Comparison of ENCODE assay signal across 31 cellular contexts in the genomic region with DNA sequence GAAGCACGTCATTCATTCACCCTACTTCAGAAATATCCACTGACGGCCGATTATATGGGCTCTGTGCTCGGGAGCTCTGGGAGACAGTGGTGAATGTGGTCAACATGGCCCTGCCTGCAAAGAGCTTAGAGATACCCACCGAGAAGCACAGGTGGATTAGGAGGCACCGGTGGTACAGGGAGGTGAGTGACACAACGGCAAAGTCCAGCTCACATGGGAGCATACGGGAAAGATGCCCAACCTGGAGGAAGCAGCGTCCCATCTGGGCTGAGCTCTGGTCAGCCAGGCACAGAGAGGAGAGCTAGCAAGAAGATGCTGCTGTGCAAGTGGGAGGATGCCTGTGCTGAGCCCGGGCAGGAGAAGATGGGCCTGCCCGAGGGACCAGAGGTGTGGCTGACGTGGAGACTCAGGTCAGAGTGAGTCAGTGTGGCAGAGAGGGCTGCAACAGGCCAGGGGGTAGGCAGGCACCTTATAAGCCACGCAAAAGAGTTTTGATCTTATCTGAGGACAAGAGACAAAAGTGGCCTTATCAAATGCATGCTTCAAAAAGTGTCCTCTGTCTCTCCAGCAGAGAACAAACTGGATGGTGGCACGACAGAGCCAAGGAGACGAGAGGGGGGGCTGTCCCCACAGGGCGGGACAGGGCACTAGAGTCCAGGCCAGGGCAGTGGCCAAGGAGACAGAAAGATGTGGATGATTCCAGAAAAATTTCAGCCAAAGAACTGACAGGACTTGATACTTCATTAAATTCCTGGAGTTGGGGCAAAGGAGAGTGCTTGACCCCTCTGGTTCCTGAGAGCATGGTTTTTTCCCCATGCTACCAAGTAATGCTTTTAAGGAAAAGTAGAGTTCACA.
DNase-seq lines count a peak whose midpoint lies in the region; ATAC-seq, FAIRE-seq and TF ChIP-seq lines count a peak whose summit lies in the region.
"Had no signal": no experiment of that assay in that cellular context is flagged by ENCODE, and none has a peak within 500 bp of the region (broad histone marks: within the 10 kb centered on the region; RNA-seq: fewer than 3 reads in every experiment).

No MANE protein-coding gene starts in this region.

- no peak for FAIRE-seq in K562 (lab: Jason Lieb, UNC)
- FAIRE-seq: G401.6, TTC549 had no signal

- no peaks in the 10 kb centered on the region for H3K9me1 ChIP-seq in K562 (ENCODE audit: control insufficient read depth, insufficient read depth, low read length)

- no peak overlapping the region for H3K27ac ChIP-seq in K562 (ENCODE audit: extremely low read depth, low read depth, low read length)
- no peak overlapping the region for H3K27ac ChIP-seq in neural progenitor cell
- H3K27ac ChIP-seq in gastroesophageal sphincter: no peak overlapping the region
- H3K27ac ChIP-seq: breast epithelium, skin epidermis, testis, vagina had no signal

- no peaks in the 10 kb centered on the region for H3K9me3 Mint-ChIP-seq in natural killer cell treated with Interleukin-12 subunit alpha and Interleukin-12 subunit beta and Interleukin-15 and Interleukin-18, amount 100 ng/mL, for 72 hours
- H3K9me3 Mint-ChIP-seq in natural killer cell (no peaks in the 10 kb centered on the region), neural progenitor cell (no peaks in the 10 kb centered on the region)
- H3K9me3 Mint-ChIP-seq: activated CD4-positive, alpha-beta memory T cell treated with anti-CD3 and anti-CD28 coated beads for 36 hours; immature natural killer cell; mesothelial cell of epicardium; T-helper 1 cell treated with Interleukin-12 subunit alpha and Interleukin-12 subunit beta and Interleukin-4 antibody, amounts not matched to agents 30 μg/mL and 1 μg/mL, for 36 hours had no signal

- BruUV-seq in K562 (replicated peaks; lab: Mats Ljungman, UMichigan): no TSS peak

- 76% methylated on average over 16 of the region's 16 CpGs for WGBS in K562 (ENCODE audit: insufficient coverage, low coverage, missing lambda C conversion rate)
- WGBS in gastroesophageal sphincter (ENCODE audit: low coverage in 1 of 2), 2 donors: 76 to 83% methylated on average over 9 of the region's 16 CpGs

- H3K36me3 ChIP-seq in K562 (ENCODE audit: control insufficient read depth, insufficient read depth, low read length) (no peaks in the 10 kb centered on the region; the same call in 2 of the 3 replicates), neural progenitor cell (no peaks in the 10 kb centered on the region), gastroesophageal sphincter (no peaks in the 10 kb centered on the region)
- H3K36me3 ChIP-seq: BE2C, breast epithelium, vagina had no signal

- peaks cover 7 to 9% of the 10 kb centered on the region in 2 donors for H3K4me1 Mint-ChIP-seq in natural killer cell treated with Interleukin-12 subunit alpha and Interleukin-12 subunit beta and Interleukin-15 and Interleukin-18, amount 100 ng/mL, for 72 hours (ENCODE audit: low read depth in 2 of 2)
- H3K4me1 Mint-ChIP-seq in natural killer cell (peaks cover 9 to 10% of the 10 kb centered on the region in 2 donors), neural progenitor cell (peaks cover 34% of the 10 kb centered on the region)
- H3K4me1 Mint-ChIP-seq: immature natural killer cell had no signal

- H3K4me3 ChIP-seq in K562: no peak overlapping the region
- no peak overlapping the region for H3K4me3 ChIP-seq in neural progenitor cell
- H3K4me3 ChIP-seq in gastroesophageal sphincter: no peak overlapping the region
- H3K4me3 ChIP-seq: breast epithelium, skin epidermis, testis, vagina had no signal

- no peak for TF ChIP-seq EP300 in K562 (IDR thresholded peaks at IDR 0.05; ENCODE audit: low read length)
- no peak for TF ChIP-seq EP300 in gastroesophageal sphincter (IDR thresholded peaks at IDR 0.05)

- no peak for ATAC-seq in natural killer cell treated with Interleukin-12 subunit alpha and Interleukin-12 subunit beta and Interleukin-15 and Interleukin-18, amount 100 ng/mL, for 72 hours
- ATAC-seq in natural killer cell (no peak), K562 (no peak), gastroesophageal sphincter (no peak)
- ATAC-seq: activated CD4-positive, CD25-positive, alpha-beta regulatory T cell treated with anti-CD3 and anti-CD28 coated beads, Interleukin-2, amount 50 U/mL, for 24 hours; HCT116; Panc1; SK-N-SH treated with all-trans-retinoic acid at 6 μM for 48 hours; stimulated activated naive CD8-positive, alpha-beta T cell treated with anti-CD3 and anti-CD28 coated beads, Interleukin-15, Interleukin-2, amounts not matched to agents 100 U/mL and 50 U/mL, for 24 hours had no signal

- H3K36me3 Mint-ChIP-seq in natural killer cell treated with Interleukin-12 subunit alpha and Interleukin-12 subunit beta and Interleukin-15 and Interleukin-18, amount 100 ng/mL, for 72 hours: no peaks in the 10 kb centered on the region
- H3K36me3 Mint-ChIP-seq in natural killer cell: no peaks in the 10 kb centered on the region
- peaks cover 10% of the 10 kb centered on the region for H3K36me3 Mint-ChIP-seq in neural progenitor cell
- H3K36me3 Mint-ChIP-seq: activated CD4-positive, alpha-beta memory T cell treated with anti-CD3 and anti-CD28 coated beads for 36 hours; activated naive CD8-positive, alpha-beta T cell; mesothelial cell of epicardium had no signal

- H4K20me1 ChIP-seq in K562 (replicated peaks; ENCODE audit: control insufficient read depth, insufficient read depth, low read length): no peaks in the 10 kb centered on the region
- no peaks in the 10 kb centered on the region for H4K20me1 ChIP-seq in neural progenitor cell (ENCODE audit: low read depth)

- peak overlapping the region in 1 of 2 donors; percentile 68 for H3K27ac Mint-ChIP-seq in natural killer cell treated with Interleukin-12 subunit alpha and Interleukin-12 subunit beta and Interleukin-15 and Interleukin-18, amount 100 ng/mL, for 72 hours
- H3K27ac Mint-ChIP-seq in natural killer cell (no peak overlapping the region), neural progenitor cell (peak overlapping the region; percentile 62)
- H3K27ac Mint-ChIP-seq: activated CD4-positive, alpha-beta memory T cell treated with anti-CD3 and anti-CD28 coated beads for 36 hours; activated naive CD8-positive, alpha-beta T cell; mesothelial cell of epicardium; T-helper 1 cell treated with Interleukin-12 subunit alpha and Interleukin-12 subunit beta and Interleukin-4 antibody, amounts not matched to agents 30 μg/mL and 1 μg/mL, for 36 hours had no signal

- H3K9ac ChIP-seq in K562 (ENCODE audit: insufficient read depth in 1 of 2, low read depth in 2 of 2, low read length in 2 of 2): peak overlapping the region in 1 of 2 experiments; percentile 38; a peak in 1 of 4 replicates
- no peak overlapping the region for H3K9ac ChIP-seq in neural progenitor cell

- no peak for TF ChIP-seq CTCF in natural killer cell (IDR thresholded peaks at IDR 0.05)
- TF ChIP-seq CTCF in K562 (IDR thresholded peaks at IDR 0.05 in 2 of 3, conservative IDR thresholded peaks at IDR 0.05 in 1 of 3; ENCODE audit: insufficient read depth in 2 of 3, low read depth in 1 of 3, low read length in 3 of 3): no peak
- TF ChIP-seq CTCF in neural progenitor cell (IDR thresholded peaks at IDR 0.05): no peak
- no peak for TF ChIP-seq CTCF in gastroesophageal sphincter (IDR thresholded peaks at IDR 0.05)

- no peak for TF ChIP-seq RAD21 in K562 (CRISPR knock-in tag; conservative IDR thresholded peaks at IDR 0.05 in 1 of 2, IDR thresholded peaks at IDR 0.05 in 1 of 2)

- H3K9me3 ChIP-seq in K562 (replicated peaks; ENCODE audit: control insufficient read depth, insufficient read depth, low read depth, low read length) (no peaks in the 10 kb centered on the region), neural progenitor cell (ENCODE audit: low read depth) (no peaks in the 10 kb centered on the region), gastroesophageal sphincter (no peaks in the 10 kb centered on the region)
- H3K9me3 ChIP-seq: BE2C, breast epithelium, testis, vagina had no signal

- CTCF ChIA-PET in K562 (lab: Yijun Ruan, JAX; ENCODE audit: low intra/inter-chr PET ratio): no interaction called here

- H3K4me1 ChIP-seq in K562 (replicated peaks in 1 of 2; ENCODE audit: control insufficient read depth in 2 of 2, insufficient read depth in 2 of 2, low read length in 2 of 2) (peaks cover 4 to 15% of the 10 kb centered on the region in 2 experiments; a peak in 4 of 5 replicates), neural progenitor cell (peaks cover 20% of the 10 kb centered on the region), gastroesophageal sphincter (no peaks in the 10 kb centered on the region)
- H3K4me1 ChIP-seq: BE2C, breast epithelium, testis had no signal

- no peaks in the 10 kb centered on the region for H3F3A ChIP-seq in neural progenitor cell (ENCODE audit: low read depth)

- H2AFZ ChIP-seq in K562 (ENCODE audit: low read depth, low read length) (no peak overlapping the region), neural progenitor cell (replicated peaks) (no peak overlapping the region)

- POLR2A ChIA-PET in K562 (lab: Yijun Ruan, JAX): no interaction called here

- no peaks in the 10 kb centered on the region for H3K27me3 Mint-ChIP-seq in natural killer cell treated with Interleukin-12 subunit alpha and Interleukin-12 subunit beta and Interleukin-15 and Interleukin-18, amount 100 ng/mL, for 72 hours
- H3K27me3 Mint-ChIP-seq in natural killer cell (ENCODE audit: low read depth in 2 of 2) (no peaks in the 10 kb centered on the region), neural progenitor cell (ENCODE audit: insufficient read depth, low read depth) (peaks cover 15% of the 10 kb centered on the region)
- H3K27me3 Mint-ChIP-seq: activated CD4-positive, alpha-beta memory T cell treated with anti-CD3 and anti-CD28 coated beads for 36 hours; activated naive CD8-positive, alpha-beta T cell had no signal

- H3K4me3 Mint-ChIP-seq in natural killer cell treated with Interleukin-12 subunit alpha and Interleukin-12 subunit beta and Interleukin-15 and Interleukin-18, amount 100 ng/mL, for 72 hours: no peak overlapping the region
- H3K4me3 Mint-ChIP-seq in natural killer cell: no peak overlapping the region
- H3K4me3 Mint-ChIP-seq in neural progenitor cell: no peak overlapping the region
- H3K4me3 Mint-ChIP-seq: activated CD4-positive, alpha-beta memory T cell treated with anti-CD3 and anti-CD28 coated beads for 36 hours; activated naive CD8-positive, alpha-beta T cell; immature natural killer cell; mesothelial cell of epicardium; T-helper 1 cell treated with Interleukin-12 subunit alpha and Interleukin-12 subunit beta and Interleukin-4 antibody, amounts not matched to agents 30 μg/mL and 1 μg/mL, for 36 hours had no signal

- H3K4me2 ChIP-seq in K562 (ENCODE audit: insufficient read depth, low read length) (no peak overlapping the region), neural progenitor cell (no peak overlapping the region)

- intact Hi-C loops in natural killer cell (cut with micrococcal nuclease) (no loop called here), K562 (cut with micrococcal nuclease) (no loop called here)

- TF ChIP-seq POLR2A in K562 (conservative IDR thresholded peaks at IDR 0.05) (no peak), gastroesophageal sphincter (IDR thresholded peaks at IDR 0.05) (no peak)

- no peaks in the 10 kb centered on the region for H3K79me2 ChIP-seq in K562 (ENCODE audit: control insufficient read depth, insufficient read depth, low read length)
- H3K79me2 ChIP-seq in neural progenitor cell (ENCODE audit: low read depth): no peaks in the 10 kb centered on the region

- in situ Hi-C loops in K562 (cut with MboI): no loop called here

- DNase-seq in natural killer cell treated with Interleukin-12 subunit alpha and Interleukin-12 subunit beta and Interleukin-15 and Interleukin-18, amount 100 ng/mL, for 72 hours (ENCODE audit: low spot score): peak; percentile 44
- no peak for DNase-seq in natural killer cell
- no peak for DNase-seq in K562 (ENCODE audit: extremely low read depth in 1 of 4, low spot score in 3 of 4)
- DNase-seq in neural progenitor cell (ENCODE audit: low spot score): no peak
- no peak for DNase-seq in anterior cingulate cortex (lab: John Stamatoyannopoulos, UW)
- DNase-seq in germinal center (ENCODE audit: low spot score): no peak
- no peak for DNase-seq in occipital lobe (lab: John Stamatoyannopoulos, UW)
- DNase-seq: activated CD4-positive, alpha-beta memory T cell treated with anti-CD3 and anti-CD28 coated beads for 36 hours; BE2C; DMS53; immature natural killer cell; NCI-H1436; NCI-H2081 treated with DMSO at 0.1 percent for 48 hours; NCI-H2227 treated with DMSO at 0.1 percent for 48 hours; NCI-H526; Right ventricle myocardium superior; stimulated activated naive CD8-positive, alpha-beta T cell treated with anti-CD3 and anti-CD28 coated beads, Interleukin-15, Interleukin-2, amounts not matched to agents 100 U/mL and 50 U/mL, for 24 hours; testis had no signal

- H3K27me3 ChIP-seq in K562 (ENCODE audit: control insufficient read depth in 2 of 2, insufficient read depth in 2 of 2, low read length in 2 of 2) (no peaks in the 10 kb centered on the region), neural progenitor cell (no peaks in the 10 kb centered on the region), gastroesophageal sphincter (no peaks in the 10 kb centered on the region)
- H3K27me3 ChIP-seq: BE2C, breast epithelium, testis, vagina had no signal
